In genomic region chr4:4496604-4497372, GRCh38 we compare ENCODE assay signal across 19 cellular contexts. TPM values are rescaled to one million over a fixed set of nuclear protein-coding genes. Genes with fewer than 3 reads are reported as not detected.
DNase-seq lines count a peak whose midpoint lies in the region; ATAC-seq, FAIRE-seq and TF ChIP-seq lines count a peak whose summit lies in the region.
"Had no signal": no experiment of that assay in that cellular context is flagged by ENCODE, and none has a peak within 500 bp of the region (broad histone marks: within the 10 kb centered on the region; RNA-seq: fewer than 3 reads in every experiment).

No MANE protein-coding gene starts in this region.

- H3K9me3 ChIP-seq in body of pancreas (peaks cover 0 to 3% (median 0%) of the 10 kb centered on the region in 3 donors), kidney (ENCODE audit: control insufficient read depth in 1 of 2, low read length in 2 of 2) (no peaks in the 10 kb centered on the region)

- FAIRE-seq in kidney (lab: Jason Lieb, UNC) (no peak), H54 (lab: Jason Lieb, UNC) (no peak)
- FAIRE-seq: frontal cortex had no signal

- H3K27ac ChIP-seq in body of pancreas = peak overlapping the region in 3 of 4 donors; percentile 15 to 50 (median 22)
- H3K27ac ChIP-seq in kidney (ENCODE audit: low read depth in 2 of 2, low read length in 2 of 2) = peak overlapping the region in 1 of 2 donors; percentile 20

- DNase-seq in M059J (ENCODE audit: low read depth) (peak; percentile 24), body of pancreas (peak in 2 of 4 donors; percentile 12 to 24), kidney (no peak), progenitor cell of endocrine pancreas (ENCODE audit: low spot score, unreplicated experiment) (no peak), H54 (ENCODE audit: insufficient read length, low spot score) (no peak), NCI-H2107 (lab: John Stamatoyannopoulos, UW) (no peak)
- DNase-seq: activated naive CD4-positive, alpha-beta T cell treated with anti-CD3 and anti-CD28 coated beads, Interleukin-2, amount 50 U/mL, for 16 hours; activated T-cell treated with anti-CD3 and anti-CD28 coated beads, Interleukin-2, amount 50 U/mL, for 72 hours; GOT3; Kasumi-1; kidney glomerular epithelial cell; midbrain; NCI-H1092 treated with DMSO at 0.1 percent for 48 hours; NCI-H510A treated with DMSO at 0.1 percent for 48 hours had no signal

- H3K4me1 ChIP-seq in body of pancreas = peaks cover 26% of the 10 kb centered on the region
- H3K4me1 ChIP-seq in kidney (ENCODE audit: control insufficient read depth in 1 of 2, insufficient read depth in 1 of 2, low read depth in 1 of 2, low read length in 2 of 2) = peaks cover 5 to 28% of the 10 kb centered on the region in 2 donors

- no peak overlapping the region for H3K9ac ChIP-seq in kidney (ENCODE audit: low read length in 2 of 2)

- H3K27me3 ChIP-seq in body of pancreas = no peaks in the 10 kb centered on the region

- WGBS in body of pancreas, 2 donors = 68 to 69% methylated on average over 9 of the region's 9 CpGs

- H3K36me3 ChIP-seq in body of pancreas (replicated peaks in 1 of 2; ENCODE audit: insufficient read depth in 1 of 2, low read depth in 2 of 2) (no peaks in the 10 kb centered on the region), kidney (ENCODE audit: control insufficient read depth in 1 of 2, insufficient read depth in 2 of 2, low read length in 2 of 2) (no peaks in the 10 kb centered on the region)

- peak overlapping the region; percentile 35 for H3K27ac Mint-ChIP-seq in progenitor cell of endocrine pancreas
- H3K27ac Mint-ChIP-seq: activated T-cell treated with anti-CD3 and anti-CD28 coated beads, Interleukin-2, amount 50 U/mL, for 72 hours; dendritic cell treated with granulocyte-macrophage colony-stimulating factor and Interleukin-4, amounts not matched to agents 40 ng/mL and 50 ng/mL, for 4 days; type B pancreatic cell had no signal

- TF ChIP-seq CTCF in body of pancreas (IDR thresholded peaks at IDR 0.05) (no peak), kidney (IDR thresholded peaks at IDR 0.05; ENCODE audit: borderline replicate concordance, extremely low read depth, insufficient read depth) (no peak), progenitor cell of endocrine pancreas (IDR thresholded peaks at IDR 0.05; ENCODE audit: unreplicated experiment) (no peak)

- H3K4me3 ChIP-seq in body of pancreas (no peak overlapping the region), kidney (ENCODE audit: low read length in 2 of 2) (peak overlapping the region; percentile 13 to 52)

- no peaks in the 10 kb centered on the region for H3K36me3 Mint-ChIP-seq in progenitor cell of endocrine pancreas (ENCODE audit: insufficient read depth)
- H3K36me3 Mint-ChIP-seq: brain, type B pancreatic cell had no signal

- ATAC-seq in body of pancreas (no peak), HG03521 (IDR thresholded peaks at IDR 0.05; ENCODE audit: unreplicated experiment) (no peak)
- ATAC-seq: activated T-cell treated with anti-CD3 and anti-CD28 coated beads, Interleukin-2, amount 50 U/mL, for 72 hours had no signal

- H3K9me3 Mint-ChIP-seq in progenitor cell of endocrine pancreas (ENCODE audit: low read depth) = no peaks in the 10 kb centered on the region
- H3K9me3 Mint-ChIP-seq: activated T-cell treated with anti-CD3 and anti-CD28 coated beads, Interleukin-2, amount 50 U/mL, for 72 hours; brain; dendritic cell treated with granulocyte-macrophage colony-stimulating factor and Interleukin-4, amounts not matched to agents 40 ng/mL and 50 ng/mL, for 4 days; type B pancreatic cell had no signal

- intact Hi-C loops in body of pancreas (cut with DNase I) = no loop called here
- intact Hi-C loops in kidney (cut with DNase I) = no loop called here

- no peak for TF ChIP-seq POLR2A in body of pancreas (IDR thresholded peaks at IDR 0.05)
- no peak for TF ChIP-seq POLR2A in H54 (IDR thresholded peaks at IDR 0.05; ENCODE audit: low read depth, low read length)

- H3K27me3 Mint-ChIP-seq in progenitor cell of endocrine pancreas = no peaks in the 10 kb centered on the region
- H3K27me3 Mint-ChIP-seq: brain; dendritic cell treated with granulocyte-macrophage colony-stimulating factor and Interleukin-4, amounts not matched to agents 40 ng/mL and 50 ng/mL, for 4 days; type B pancreatic cell had no signal

- peaks cover 35% of the 10 kb centered on the region for H3K4me1 Mint-ChIP-seq in progenitor cell of endocrine pancreas (ENCODE audit: low read depth)

- no peak overlapping the region for H3K4me3 Mint-ChIP-seq in progenitor cell of endocrine pancreas (ENCODE audit: low read depth)
- H3K4me3 Mint-ChIP-seq: activated T-cell treated with anti-CD3 and anti-CD28 coated beads, Interleukin-2, amount 50 U/mL, for 72 hours; brain; dendritic cell treated with granulocyte-macrophage colony-stimulating factor and Interleukin-4, amounts not matched to agents 40 ng/mL and 50 ng/mL, for 4 days; type B pancreatic cell had no signal

RNA-seq across cellular contexts. Expression of gene STX18, which starts 45.1 kb away (rescaled TPM):
- 37.8 and 48.1 TPM in 2 replicates for total RNA-seq in M059J (2014; rRNA removed; shearing (Covaris generic))
- total RNA-seq in body of pancreas (10 to 100 TPM; 13.5 to 53.4 TPM), kidney (37.2 TPM), progenitor cell of endocrine pancreas (37.8 and 41.2 TPM in 2 replicates)
- 66.8 TPM for polyA plus RNA-seq in kidney (ENCODE audit: insufficient read depth, low read depth, low replicate concordance)

Comparison
In these comparisons a context has a peak if more than half of its experiments do, and no peak if none do; other contexts are left out.
1. H3K4me3 ChIP-seq: peak in kidney (2 of 2); none in body of pancreas (0 of 2).